21 cellular contexts compared by ENCODE assay signal in the genomic region with DNA sequence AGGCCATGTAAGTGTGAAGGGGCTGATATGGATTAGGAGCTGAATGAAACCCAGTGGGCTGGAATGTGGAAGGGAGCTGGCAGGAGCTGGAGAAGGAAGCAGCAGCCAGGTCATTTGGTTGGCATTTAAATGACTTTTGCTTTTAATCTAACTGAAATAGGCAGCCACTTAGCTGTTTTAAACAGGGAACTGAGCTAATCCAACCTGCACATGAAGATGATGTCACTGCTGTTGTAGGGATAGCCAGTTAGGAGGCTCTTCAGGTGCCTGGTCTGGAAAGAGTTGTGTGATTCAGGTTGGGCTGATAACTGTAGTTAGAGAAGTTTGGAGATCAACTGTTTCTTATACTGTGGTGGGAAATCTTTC.
DNase-seq lines count a peak whose midpoint lies in the region; ATAC-seq, FAIRE-seq and TF ChIP-seq lines count a peak whose summit lies in the region.
"Had no signal": no experiment of that assay in that cellular context is flagged by ENCODE, and none has a peak within 500 bp of the region (broad histone marks: within the 10 kb centered on the region; RNA-seq: fewer than 3 reads in every experiment).

No MANE protein-coding gene starts in this region.

- no peak overlapping the region for H3K18ac ChIP-seq in H1 (ENCODE audit: extremely low read depth, low read length)

- TF ChIP-seq EP300 in H1 (IDR thresholded peaks at IDR 0.05; ENCODE audit: borderline replicate concordance in 1 of 2, low read depth in 2 of 2, low read length in 2 of 2): no peak

- H3K4me3 ChIP-seq in H1 (ENCODE audit: extremely low read depth in 1 of 4, insufficient read depth in 2 of 4, low read depth in 3 of 4, low read length in 4 of 4) (no peak overlapping the region), left lung (no peak overlapping the region), upper lobe of right lung (no peak overlapping the region), OCI-LY7 (ENCODE audit: low read depth, low read length, poor library complexity, severe bottlenecking) (no peak overlapping the region)
- H3K4me3 ChIP-seq: BLaER1 treated with 17β-estradiol and CSF1 and Interleukin-3, amounts not matched to agents 10 nM and 100 nM; lung; transverse colon had no signal

- H3K79me1 ChIP-seq in H1 (ENCODE audit: low read depth, low read length): no peaks in the 10 kb centered on the region

- no peaks in the 10 kb centered on the region for H4K20me1 ChIP-seq in H1 (replicated peaks in 1 of 2; ENCODE audit: control insufficient read depth in 1 of 2, insufficient read depth in 2 of 2, low read length in 2 of 2)
- H4K20me1 ChIP-seq in OCI-LY7 (ENCODE audit: insufficient read depth, low read length): no peaks in the 10 kb centered on the region
- H4K20me1 ChIP-seq: BLaER1 treated with 17β-estradiol and CSF1 and Interleukin-3, amounts not matched to agents 10 nM and 100 nM had no signal

- no peak overlapping the region for H2BK120ac ChIP-seq in H1 (replicated peaks; ENCODE audit: low read depth, low read length)

- H3K27ac ChIP-seq in H1 (ENCODE audit: low read depth, low read length) (no peak overlapping the region), left lung (no peak overlapping the region), upper lobe of right lung (no peak overlapping the region), OCI-LY7 (ENCODE audit: low read depth, low read length, poor library complexity, severe bottlenecking) (no peak overlapping the region)
- H3K27ac ChIP-seq: 22Rv1; BLaER1 treated with 17β-estradiol and CSF1 and Interleukin-3, amounts not matched to agents 10 nM and 100 nM; transverse colon had no signal

- H2BK15ac ChIP-seq in H1 (ENCODE audit: low read length): no peak overlapping the region

- DNase-seq in DMS53 (lab: John Stamatoyannopoulos, UW) (peak; percentile 3), DMS53 treated with DMSO at 0.1 percent for 48 hours (lab: John Stamatoyannopoulos, UW; ENCODE audit: unreplicated experiment) (no peak), H1 (ENCODE audit: low read depth in 1 of 2, low spot score in 2 of 2) (no peak), left lung (no peak), upper lobe of right lung (no peak), NCI-H2107 (lab: John Stamatoyannopoulos, UW) (no peak), OCI-LY7 (ENCODE audit: low spot score) (no peak)
- DNase-seq: activated naive CD8-positive, alpha-beta T cell treated with anti-CD3 and anti-CD28 coated beads, Interleukin-2, amount 50 U/mL, for 24 hours; naive thymus-derived CD4-positive, alpha-beta T cell; NCI-H1436 treated with DMSO at 0.1 percent for 48 hours; NCI-H2227 treated with DMSO at 0.1 percent for 48 hours; NK-92 treated with Interleukin-12 subunit alpha and Interleukin-12 subunit beta, amount 100 ng/mL, for 24 hours; stimulated activated naive CD4-positive, alpha-beta T cell; T-helper 17 cell; transverse colon had no signal

- H4K8ac ChIP-seq in H1 (ENCODE audit: extremely low read depth, insufficient read depth, low read length): no peak overlapping the region

- H3K23ac ChIP-seq in H1 (ENCODE audit: insufficient read length): no peak overlapping the region

- BruUV-seq in OCI-LY7 (replicated peaks; lab: Mats Ljungman, UMichigan): no TSS peak

- H2BK12ac ChIP-seq in H1 (ENCODE audit: low read depth, low read length): no peak overlapping the region

- H3K27me3 ChIP-seq in H1 (replicated peaks in 1 of 4; ENCODE audit: control insufficient read depth in 3 of 4, extremely low read depth in 1 of 4, insufficient read depth in 3 of 4, low read length in 3 of 4) (no peaks in the 10 kb centered on the region), left lung (no peaks in the 10 kb centered on the region), upper lobe of right lung (no peaks in the 10 kb centered on the region)
- H3K27me3 ChIP-seq: BLaER1 treated with 17β-estradiol and CSF1 and Interleukin-3, amounts not matched to agents 10 nM and 100 nM; transverse colon had no signal

- H3K14ac ChIP-seq in H1 (ENCODE audit: insufficient read length): no peak overlapping the region

- H3K36me3 ChIP-seq in H1 (ENCODE audit: control insufficient read depth in 2 of 4, insufficient read depth in 4 of 4, low read length in 3 of 4) (no peaks in the 10 kb centered on the region), left lung (no peaks in the 10 kb centered on the region), upper lobe of right lung (no peaks in the 10 kb centered on the region), OCI-LY7 (ENCODE audit: insufficient read depth, low read length) (no peaks in the 10 kb centered on the region)
- H3K36me3 ChIP-seq: BLaER1 treated with 17β-estradiol and CSF1 and Interleukin-3, amounts not matched to agents 10 nM and 100 nM; transverse colon had no signal

- no peak overlapping the region for H3K56ac ChIP-seq in H1 (replicated peaks; ENCODE audit: insufficient read length, low read depth, low read length)

- intact Hi-C loops in left lung (cut with DNase I): no loop called here
- intact Hi-C loops in upper lobe of right lung (cut with DNase I): no loop called here
- intact Hi-C loops in OCI-LY7 (cut with micrococcal nuclease; ENCODE audit: unreplicated experiment): no loop called here

- H3K23me2 ChIP-seq in H1 (ENCODE audit: low read depth, low read length): 0 out of 2 replicates have a peak, but pooled peaks cover 2% of the 10 kb centered on the region

- no peak overlapping the region for H2BK20ac ChIP-seq in H1 (ENCODE audit: low read length)

- no peaks in the 10 kb centered on the region for H3K9me3 ChIP-seq in H1 (ENCODE audit: insufficient read depth in 2 of 2, low read depth in 1 of 2, low read length in 1 of 2)
- no peaks in the 10 kb centered on the region for H3K9me3 ChIP-seq in left lung
- no peaks in the 10 kb centered on the region for H3K9me3 ChIP-seq in upper lobe of right lung
- no peaks in the 10 kb centered on the region for H3K9me3 ChIP-seq in OCI-LY7 (ENCODE audit: low read length)
- H3K9me3 ChIP-seq: BLaER1 treated with 17β-estradiol and CSF1 and Interleukin-3, amounts not matched to agents 10 nM and 100 nM; transverse colon had no signal

- H2AFZ ChIP-seq in H1 (ENCODE audit: low read length) (peak overlapping the region; percentile 31; the same call in 1 of the 2 replicates), OCI-LY7 (ENCODE audit: low read length) (no peak overlapping the region)

- no peak overlapping the region for H2BK5ac ChIP-seq in H1 (ENCODE audit: low read depth, low read length)

- no peak overlapping the region for H2AK5ac ChIP-seq in H1 (ENCODE audit: low read depth, low read length)

- no peak overlapping the region for H4K5ac ChIP-seq in H1 (ENCODE audit: insufficient read length, low read depth, low read length)

- no peak overlapping the region for H3K4ac ChIP-seq in H1 (replicated peaks; ENCODE audit: insufficient read length, low read depth, low read length)

- no peak overlapping the region for H3K9ac ChIP-seq in H1 (replicated peaks in 1 of 4; ENCODE audit: extremely low read depth in 1 of 4, low read depth in 3 of 4, low read length in 3 of 4)
- H3K9ac ChIP-seq: BLaER1 treated with 17β-estradiol and CSF1 and Interleukin-3, amounts not matched to agents 10 nM and 100 nM had no signal

- TF ChIP-seq POLR2A in H1 (IDR thresholded peaks at IDR 0.05; ENCODE audit: control extremely low read depth in 1 of 2, low read depth in 2 of 2, low read length in 2 of 2): no peak

- no peak for FAIRE-seq in H1 (lab: Jason Lieb, UNC)
- FAIRE-seq: endometrium had no signal

- H3K4me1 ChIP-seq in H1 (replicated peaks in 1 of 4; ENCODE audit: control insufficient read depth in 3 of 4, insufficient read depth in 4 of 4, low read length in 3 of 4) (peaks cover 2 to 9% (median 5%) of the 10 kb centered on the region in 4 experiments; a peak in 4 of 7 replicates), left lung (no peaks in the 10 kb centered on the region), upper lobe of right lung (no peaks in the 10 kb centered on the region), OCI-LY7 (ENCODE audit: insufficient read depth, low read length, poor library complexity, severe bottlenecking) (no peaks in the 10 kb centered on the region)
- H3K4me1 ChIP-seq: BLaER1 treated with 17β-estradiol and CSF1 and Interleukin-3, amounts not matched to agents 10 nM and 100 nM had no signal

- H3K79me2 ChIP-seq in H1 (ENCODE audit: control insufficient read depth in 1 of 2, insufficient read depth in 2 of 2, low read length in 2 of 2) (no peaks in the 10 kb centered on the region), OCI-LY7 (ENCODE audit: insufficient read depth, low read depth, low read length) (no peaks in the 10 kb centered on the region)

- H3K4me2 ChIP-seq in H1 (ENCODE audit: insufficient read depth in 1 of 2, low read depth in 2 of 2, low read length in 2 of 2) (no peak overlapping the region), OCI-LY7 (ENCODE audit: low read length) (no peak overlapping the region)
- H3K4me2 ChIP-seq: BLaER1 treated with 17β-estradiol and CSF1 and Interleukin-3, amounts not matched to agents 10 nM and 100 nM had no signal

- no peak for TF ChIP-seq RAD21 in H1 (IDR thresholded peaks at IDR 0.05 in 1 of 2, conservative IDR thresholded peaks at IDR 0.05 in 1 of 2; ENCODE audit: low read depth in 2 of 2, low read length in 2 of 2)

- H3K9me2 ChIP-seq in OCI-LY7 (ENCODE audit: insufficient read depth, low read length): no peaks in the 10 kb centered on the region

- TF ChIP-seq CTCF in H1 (IDR thresholded peaks at IDR 0.05; ENCODE audit: control extremely low read depth in 1 of 3, insufficient read depth in 1 of 3, low read depth in 1 of 3, low read length in 3 of 3): no peak
- no peak for TF ChIP-seq CTCF in left lung (IDR thresholded peaks at IDR 0.05)
- no peak for TF ChIP-seq CTCF in upper lobe of right lung (IDR thresholded peaks at IDR 0.05)
- TF ChIP-seq CTCF in OCI-LY7 (conservative IDR thresholded peaks at IDR 0.05; ENCODE audit: low read length): no peak

- ATAC-seq in left lung (peak; percentile 56), upper lobe of right lung (peak; percentile 26), HG02763 (IDR thresholded peaks at IDR 0.05; ENCODE audit: unreplicated experiment) (no peak)
- ATAC-seq: activated naive CD8-positive, alpha-beta T cell treated with anti-CD3 and anti-CD28 coated beads, Interleukin-2, amount 50 U/mL, for 24 hours; activated T-helper 17 cell treated with anti-CD3 and anti-CD28 coated beads, Interleukin-2, amount 50 U/mL, for 72 hours; naive thymus-derived CD4-positive, alpha-beta T cell; T-helper 17 cell had no signal

- CTCF ChIA-PET in H1 (lab: Charles Lee; ENCODE audit: partially characterized antibody) (interaction anchor here (0.5 to 1.6 kb wide), 10 partner anchors 9 to 313 kb away, joined by 3 to 5 read pairs (median 4); no protein-coding TSS in a partner anchor), OCI-LY7 (lab: Charles Lee; ENCODE audit: unreplicated experiment) (no interaction called here)

- H4K91ac ChIP-seq in H1 (replicated peaks; ENCODE audit: insufficient read length, low read length): no peak overlapping the region

- POLR2A ChIA-PET in H1 (lab: Charles Lee; ENCODE audit: partially characterized antibody): no interaction called here
- POLR2A ChIA-PET in OCI-LY7 (lab: Charles Lee): interaction anchor here (0.6 kb wide), 1 partner anchor 200 kb away, joined by 3 read pairs; no protein-coding TSS in a partner anchor

TF ChIP-seq in H1, 55 proteins besides CTCF, POLR2A, EP300 and RAD21 (continues in another document):
- no peak for TF ChIP-seq KDM5A (IDR thresholded peaks at IDR 0.05; ENCODE audit: low read length)
